13 cellular contexts compared by ENCODE assay signal in the genomic region with DNA sequence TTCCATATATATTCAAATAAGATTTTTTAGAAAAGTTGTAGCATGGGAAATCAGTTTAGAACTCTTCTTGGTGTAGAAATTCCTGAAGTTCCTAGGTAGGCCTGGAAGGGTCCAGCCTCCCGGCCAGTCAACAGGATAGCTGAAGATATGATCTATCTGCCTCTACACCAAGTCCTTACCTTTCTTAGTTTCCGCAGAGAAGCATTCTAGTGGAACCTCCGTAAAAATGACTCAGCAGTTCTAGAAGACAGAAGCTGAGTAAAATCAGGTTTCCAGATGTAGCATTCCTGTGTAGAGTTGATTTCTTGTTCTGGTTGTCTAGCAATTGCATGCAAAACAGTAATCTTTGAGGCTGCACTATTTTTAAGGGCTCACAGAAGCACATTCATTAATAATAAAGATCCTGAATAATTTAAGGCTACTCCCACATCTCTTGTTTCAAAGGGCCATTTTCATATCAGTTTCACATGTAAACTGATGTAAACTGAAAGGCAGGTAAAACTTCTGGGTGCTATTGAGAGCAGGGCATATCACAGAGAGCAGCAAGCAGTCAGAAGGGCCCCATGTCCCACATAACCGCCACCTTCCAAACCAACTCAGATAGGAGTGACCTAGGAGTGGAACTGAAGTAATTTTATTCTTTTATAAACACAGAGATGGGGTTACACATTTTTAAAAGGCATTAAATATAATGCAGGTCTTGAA. TPM values are rescaled to one million over a fixed set of nuclear protein-coding genes. Genes with fewer than 3 reads are reported as not detected.
A peak's percentile ranks its signal among the peaks of the same experiment; 100 is the strongest.
DNase-seq lines count a peak whose midpoint lies in the region; ATAC-seq and TF ChIP-seq lines count a peak whose summit lies in the region.
"Had no signal": no experiment of that assay in that cellular context is flagged by ENCODE, and none has a peak within 500 bp of the region (broad histone marks: within the 10 kb centered on the region; RNA-seq: fewer than 3 reads in every experiment).

No MANE protein-coding gene starts in this region.

- POLR2A ChIA-PET in activated CD4-positive, alpha-beta T cell treated with anti-CD3 and anti-CD28 coated beads for 36 hours (lab: Charles Lee): no interaction called here

- CTCF ChIA-PET in activated CD4-positive, alpha-beta T cell treated with anti-CD3 and anti-CD28 coated beads for 36 hours (lab: Charles Lee): no interaction called here

- H3K36me3 Mint-ChIP-seq in activated CD4-positive, alpha-beta T cell treated with anti-CD3 and anti-CD28 coated beads for 36 hours (ENCODE audit: low read depth): no peaks in the 10 kb centered on the region

- TF ChIP-seq CTCF in GM12864 (IDR thresholded peaks at IDR 0.05; ENCODE audit: low read depth, low read length, missing control alignments): no peak

- no peak overlapping the region for H3K27ac Mint-ChIP-seq in activated CD4-positive, alpha-beta T cell treated with anti-CD3 and anti-CD28 coated beads for 36 hours
- H3K27ac Mint-ChIP-seq: activated T-cell treated with anti-CD3 and anti-CD28 coated beads, Interleukin-2, amount 50 U/mL, for 72 hours had no signal

- H3K27me3 Mint-ChIP-seq in activated CD4-positive, alpha-beta T cell treated with anti-CD3 and anti-CD28 coated beads for 36 hours: peaks cover 35% of the 10 kb centered on the region

- intact Hi-C loops in activated CD4-positive, alpha-beta T cell treated with anti-CD3 and anti-CD28 coated beads for 36 hours (cut with DNase I, micrococcal nuclease): no loop called here

- no peaks in the 10 kb centered on the region for H3K4me1 Mint-ChIP-seq in activated CD4-positive, alpha-beta T cell treated with anti-CD3 and anti-CD28 coated beads for 36 hours

- peak; percentile 73 for DNase-seq in GM12864 (ENCODE audit: low read depth)
- no peak for DNase-seq in ACHN
- no peak for DNase-seq in NCI-H748 (lab: John Stamatoyannopoulos, UW; ENCODE audit: unreplicated experiment)
- no peak for DNase-seq in activated CD4-positive, alpha-beta T cell treated with anti-CD3 and anti-CD28 coated beads for 36 hours
- no peak for DNase-seq in NCI-H446 (lab: John Stamatoyannopoulos, UW)
- DNase-seq: activated T-cell treated with anti-CD3 and anti-CD28 coated beads, Interleukin-2, amount 50 U/mL, for 72 hours; DND-41; uterus had no signal

- in situ Hi-C loops in ACHN (cut with HindIII; ENCODE audit: low pct_ligation_motif_present, low pct_unique_long_range_greater_than_20kb, low sequenced_read_pairs): no loop called here

- ATAC-seq in GM19452 (IDR thresholded peaks at IDR 0.05; ENCODE audit: unreplicated experiment) (peak; percentile 76), HG02798 (IDR thresholded peaks at IDR 0.05; ENCODE audit: poor library complexity, unreplicated experiment) (peak; percentile 66), HG03460 (IDR thresholded peaks at IDR 0.05; ENCODE audit: unreplicated experiment) (peak; percentile 86)
- ATAC-seq in activated CD4-positive, alpha-beta T cell treated with anti-CD3 and anti-CD28 coated beads for 36 hours: no peak
- ATAC-seq: activated T-cell treated with anti-CD3 and anti-CD28 coated beads, Interleukin-2, amount 50 U/mL, for 72 hours had no signal

- no peak overlapping the region for H3K4me3 ChIP-seq in GM12864 (ENCODE audit: low read depth, low read length)
- H3K4me3 ChIP-seq: smooth muscle cell, uterus had no signal

- peaks cover 4% of the 10 kb centered on the region for H3K9me3 Mint-ChIP-seq in activated CD4-positive, alpha-beta T cell treated with anti-CD3 and anti-CD28 coated beads for 36 hours (ENCODE audit: low read depth)

- H3K4me3 Mint-ChIP-seq in activated CD4-positive, alpha-beta T cell treated with anti-CD3 and anti-CD28 coated beads for 36 hours: no peak overlapping the region
- H3K4me3 Mint-ChIP-seq: activated T-cell treated with anti-CD3 and anti-CD28 coated beads, Interleukin-2, amount 50 U/mL, for 72 hours had no signal

RNA-seq across cellular contexts. Expression of gene DYTN, which starts 3.2 kb away (rescaled TPM):
- not detected for total RNA-seq in activated CD4-positive, alpha-beta T cell treated with anti-CD3 and anti-CD28 coated beads for 36 hours
- total RNA-seq: activated T-cell treated with anti-CD3 and anti-CD28 coated beads, Interleukin-2, amount 50 U/mL, for 72 hours; bronchial epithelial cell; smooth muscle cell; uterus had no signal

RNA-seq across cellular contexts. Expression of gene MDH1B, which starts 43.8 kb away (rescaled TPM):
- 1 to 10 TPM in 1 of 2 experiments, under 1 TPM in 1; 0.83 to 1.3 TPM for total RNA-seq in activated CD4-positive, alpha-beta T cell treated with anti-CD3 and anti-CD28 coated beads for 36 hours
- total RNA-seq: bronchial epithelial cell had no signal

RNA-seq across cellular contexts. Expression of gene FASTKD2, which starts 44.0 kb away (rescaled TPM):
- 10 to 100 TPM; 33.9 to 37.0 TPM for total RNA-seq in activated CD4-positive, alpha-beta T cell treated with anti-CD3 and anti-CD28 coated beads for 36 hours
